In the genomic region with DNA sequence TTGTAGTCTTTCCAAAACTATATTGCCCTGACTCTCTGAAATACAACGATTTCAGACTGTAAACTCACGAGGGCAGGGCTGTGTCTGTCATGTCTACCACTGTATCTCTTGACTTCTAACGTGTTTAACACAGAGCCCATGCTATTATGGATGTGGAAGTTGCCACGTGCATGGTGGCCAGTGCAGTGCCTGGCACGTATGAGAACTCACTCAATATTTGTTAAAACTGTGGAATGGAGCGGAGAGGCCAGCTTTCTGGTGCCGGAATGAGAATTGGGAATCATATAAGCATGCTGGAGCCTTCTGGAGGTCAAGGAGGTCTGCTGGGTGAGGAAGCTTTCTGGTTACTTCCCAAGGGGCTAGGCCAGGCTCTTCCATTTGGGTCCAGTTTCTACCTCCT, we compare ENCODE assay signal across 26 cellular contexts.
"Had no signal": no experiment of that assay in that cellular context is flagged by ENCODE, and none has a peak within 500 bp of the region (broad histone marks: within the 10 kb centered on the region; RNA-seq: fewer than 3 reads in every experiment).

No MANE protein-coding gene starts in this region.

- H3K36me3 Mint-ChIP-seq: activated naive CD8-positive, alpha-beta T cell treated with anti-CD3 and anti-CD28 coated beads, Interleukin-2, amount 10 ng/mL, durations not matched to agents 7 days and 5 days; brain had no signal

- H3K4me1 ChIP-seq: heart left ventricle, stomach had no signal

- H3K27ac ChIP-seq: ascending aorta, cardiac muscle cell, foreskin keratinocyte, heart left ventricle, left ventricle myocardium inferior, stomach, tibial artery had no signal

- H3K9me3 Mint-ChIP-seq: activated CD4-positive, alpha-beta T cell treated with anti-CD3 and anti-CD28 coated beads, Interleukin-2, amount 10 ng/mL, durations not matched to agents 24 days and 14 days; activated naive CD8-positive, alpha-beta T cell treated with anti-CD3 and anti-CD28 coated beads, Interleukin-2, amount 10 ng/mL, durations not matched to agents 7 days and 5 days had no signal

- H3K36me3 ChIP-seq: ascending aorta, cardiac muscle cell, heart left ventricle, left ventricle myocardium inferior, stomach, tibial artery had no signal

- ATAC-seq: esophagus mucosa; foreskin keratinocyte; heart left ventricle; mucosa of descending colon; stimulated activated naive B cell treated with anti-CD40 and anti-IgM and Interleukin-4, amounts not matched to agents 10 μg/mL and 1 μg/mL and 100 μg/mL, for 72 hours; T-helper 17 cell had no signal

- H3K27me3 ChIP-seq: ascending aorta, cardiac muscle cell, foreskin keratinocyte, heart left ventricle, stomach, tibial artery had no signal

- H3K27ac Mint-ChIP-seq: activated CD4-positive, alpha-beta memory T cell treated with anti-CD3 and anti-CD28 coated beads for 36 hours; activated CD4-positive, alpha-beta T cell treated with anti-CD3 and anti-CD28 coated beads, Interleukin-2, amount 10 ng/mL, durations not matched to agents 24 days and 14 days; activated naive CD4-positive, alpha-beta T cell treated with anti-CD3 and anti-CD28 coated beads for 36 hours; activated naive CD8-positive, alpha-beta T cell treated with anti-CD3 and anti-CD28 coated beads, Interleukin-2, amount 10 ng/mL, durations not matched to agents 7 days and 5 days; activated T-helper 2 cell treated with anti-CD3 and anti-CD28 coated beads, Interferon-gamma antibody, Interleukin-2, Interleukin-4, amounts not matched to agents 10 μg/mL and 5 μg/mL and 100 μg/mL, durations not matched to agents 14 hours and 24 hours and 36 hours; brain; endodermal cell; natural killer cell treated with Interleukin-12 subunit alpha and Interleukin-12 subunit beta and Interleukin-15 and Interleukin-18, amount 100 ng/mL, for 72 hours; stimulated activated naive B cell treated with anti-CD40 and anti-IgM and Interleukin-4, amounts not matched to agents 10 μg/mL and 1 μg/mL and 100 μg/mL, for 72 hours; T-helper 17 cell had no signal

- H3K4me3 ChIP-seq: ascending aorta, cardiac muscle cell, heart left ventricle, left ventricle myocardium inferior, lung, mucosa of descending colon, stomach, tibial artery had no signal

- DNase-seq: activated CD4-positive, alpha-beta memory T cell treated with anti-CD3 and anti-CD28 coated beads for 36 hours; activated CD4-positive, alpha-beta T cell treated with anti-CD3 and anti-CD28 coated beads, Interleukin-2, amount 10 ng/mL, durations not matched to agents 24 days and 14 days; activated CD4-positive, CD25-positive, alpha-beta regulatory T cell treated with anti-CD3 and anti-CD28 coated beads, Interleukin-2, amount 50 U/mL, for 72 hours; activated naive CD4-positive, alpha-beta T cell treated with anti-CD3 and anti-CD28 coated beads for 36 hours; activated naive CD8-positive, alpha-beta T cell treated with anti-CD3 and anti-CD28 coated beads, Interleukin-2, amount 10 ng/mL, durations not matched to agents 7 days and 5 days; activated T-cell treated with anti-CD3 and anti-CD28 coated beads, Interleukin-2, amount 50 U/mL, for 48 hours; cortex of kidney; foreskin keratinocyte; heart left ventricle; left ventricle myocardium inferior; mucosa of descending colon; posterior cingulate gyrus; stimulated activated CD4-positive, alpha-beta T cell treated with anti-CD3 and anti-CD28 coated beads, Interleukin-1b, Interleukin-23, amount 100 ng/mL, for 48 hours; stimulated activated CD4-positive, alpha-beta T cell treated with anti-CD3 and anti-CD28 coated beads, Interleukin-4, amount 100 ng/mL, for 4 hours; stimulated activated naive B cell treated with anti-CD40 and anti-IgM and Interleukin-4, amounts not matched to agents 10 μg/mL and 1 μg/mL and 100 μg/mL, for 72 hours; stomach; T-helper 17 cell; tibial artery had no signal

- H3K4me3 Mint-ChIP-seq: activated CD4-positive, alpha-beta memory T cell treated with anti-CD3 and anti-CD28 coated beads for 36 hours; activated CD4-positive, alpha-beta T cell treated with anti-CD3 and anti-CD28 coated beads, Interleukin-2, amount 10 ng/mL, durations not matched to agents 24 days and 14 days; activated naive CD4-positive, alpha-beta T cell treated with anti-CD3 and anti-CD28 coated beads for 36 hours; activated naive CD8-positive, alpha-beta T cell treated with anti-CD3 and anti-CD28 coated beads, Interleukin-2, amount 10 ng/mL, durations not matched to agents 7 days and 5 days; brain; endodermal cell; natural killer cell treated with Interleukin-12 subunit alpha and Interleukin-12 subunit beta and Interleukin-15 and Interleukin-18, amount 100 ng/mL, for 72 hours; stimulated activated naive B cell treated with anti-CD40 and anti-IgM and Interleukin-4, amounts not matched to agents 10 μg/mL and 1 μg/mL and 100 μg/mL, for 72 hours; T-helper 17 cell had no signal

- H3K4me1 Mint-ChIP-seq: endodermal cell; stimulated activated naive B cell treated with anti-CD40 and anti-IgM and Interleukin-4, amounts not matched to agents 10 μg/mL and 1 μg/mL and 100 μg/mL, for 72 hours had no signal

- H3K9me3 ChIP-seq: ascending aorta had no signal
